Comparison of ENCODE assay signal across 1 cellular context in genomic region chr6:157891544-157892362, GRCh38.
TF ChIP-seq lines count a peak whose summit lies in the region.

No MANE protein-coding gene starts in this region.

TF ChIP-seq in HepG2, 621 proteins besides CTCF, POLR2A, EP300 and RAD21 (continued from another document):
- TF ChIP-seq PAXIP1 (CRISPR knock-in tag; conservative IDR thresholded peaks at IDR 0.05): no peak
- TF ChIP-seq POLR2G (IDR thresholded peaks at IDR 0.05; ENCODE audit: low read depth, low read length): no peak
- no peak for TF ChIP-seq ZNF225 (CRISPR knock-in tag; IDR thresholded peaks at IDR 0.05)
- TF ChIP-seq TFAP4 (IDR thresholded peaks at IDR 0.05; ENCODE audit: borderline replicate concordance, low read depth): no peak
- no peak for TF ChIP-seq MIER2 (CRISPR knock-in tag; IDR thresholded peaks at IDR 0.05)
- TF ChIP-seq HOXD1 (CRISPR knock-in tag; IDR thresholded peaks at IDR 0.05): no peak
- TF ChIP-seq BRF2 (CRISPR knock-in tag; IDR thresholded peaks at IDR 0.05): no peak
- no peak for TF ChIP-seq ZBTB3 (CRISPR knock-in tag; IDR thresholded peaks at IDR 0.05; ENCODE audit: borderline replicate concordance, low read depth)
